ENCODE assay signal across 17 cellular contexts in the genomic region with DNA sequence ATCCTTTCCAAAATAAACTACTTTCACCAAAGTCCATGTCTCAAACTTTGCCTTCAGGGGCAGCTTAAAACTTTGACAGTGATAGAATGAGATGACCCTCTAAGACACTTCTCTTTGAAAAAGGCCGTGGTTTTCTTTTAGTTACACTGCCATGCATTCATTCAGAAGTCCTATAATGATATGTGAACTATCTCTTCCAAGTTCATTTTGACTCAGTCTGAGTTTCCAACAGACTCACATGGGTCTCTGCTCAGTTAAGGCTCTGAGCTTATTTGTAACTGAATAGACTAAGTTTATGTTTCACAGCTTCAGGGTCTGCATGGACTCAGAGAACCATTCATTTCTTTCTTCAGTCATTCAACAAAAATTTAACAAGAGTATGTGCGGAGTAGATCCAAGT.
A peak's percentile ranks its signal among the peaks of the same experiment; 100 is the strongest.
DNase-seq lines count a peak whose midpoint lies in the region; ATAC-seq and TF ChIP-seq lines count a peak whose summit lies in the region.
"Had no signal": no experiment of that assay in that cellular context is flagged by ENCODE, and none has a peak within 500 bp of the region (broad histone marks: within the 10 kb centered on the region; RNA-seq: fewer than 3 reads in every experiment).

No MANE protein-coding gene starts in this region.

- H3K27me3 Mint-ChIP-seq in activated naive CD4-positive, alpha-beta T cell treated with anti-CD3 and anti-CD28 coated beads, Interleukin-2, amount 10 ng/mL, durations not matched to agents 7 days and 5 days = no peaks in the 10 kb centered on the region
- H3K27me3 Mint-ChIP-seq in HFFc6 (ENCODE audit: insufficient read depth) (no peaks in the 10 kb centered on the region), osteocyte (ENCODE audit: unreplicated experiment) (no peaks in the 10 kb centered on the region)

- peak overlapping the region; percentile 73 for H3K27ac Mint-ChIP-seq in activated naive CD4-positive, alpha-beta T cell treated with anti-CD3 and anti-CD28 coated beads, Interleukin-2, amount 10 ng/mL, durations not matched to agents 7 days and 5 days
- H3K27ac Mint-ChIP-seq in HFFc6 (peak overlapping the region; percentile 73), osteocyte (ENCODE audit: unreplicated experiment) (peak overlapping the region; percentile 40)
- H3K27ac Mint-ChIP-seq in activated naive CD4-positive, alpha-beta T cell treated with anti-CD3 and anti-CD28 coated beads, Interleukin-2, amount 50 U/mL, for 72 hours = peak overlapping the region; percentile 50 to 91

- CTCF ChIA-PET in activated naive CD4-positive, alpha-beta T cell treated with anti-CD3 and anti-CD28 coated beads, Interleukin-2, amount 10 ng/mL, durations not matched to agents 7 days and 5 days (lab: Charles Lee) = interaction anchor here (0.5 to 2.0 kb wide), 8 partner anchors 12 to 877 kb away, joined by 3 to 10 read pairs (median 3); no protein-coding TSS in a partner anchor

- DNase-seq in activated naive CD4-positive, alpha-beta T cell treated with anti-CD3 and anti-CD28 coated beads, Interleukin-2, amount 10 ng/mL, durations not matched to agents 7 days and 5 days = no peak
- DNase-seq in activated naive CD4-positive, alpha-beta T cell (lab: John Stamatoyannopoulos, UW) = no peak
- no peak for DNase-seq in HFFc6
- no peak for DNase-seq in activated naive CD4-positive, alpha-beta T cell treated with anti-CD3 and anti-CD28 coated beads, Interleukin-2, amount 50 U/mL, for 72 hours (ENCODE audit: low spot score in 2 of 2)
- DNase-seq in osteocyte (ENCODE audit: extremely low spot score, unreplicated experiment) = no peak
- DNase-seq in NCI-H2029 treated with DMSO at 0.1 percent for 48 hours (lab: John Stamatoyannopoulos, UW) = no peak
- DNase-seq: activated CD4-positive, alpha-beta T cell treated with anti-CD3 and anti-CD28 coated beads for 1 hour; amygdala; caudate nucleus; Kasumi-1; NCI-H1092 treated with DMSO at 0.1 percent for 48 hours; NCI-H2081; NCI-H446; Peyer's patch; stimulated activated CD4-positive, alpha-beta T cell treated with anti-CD3 and anti-CD28 coated beads, Interleukin-4, amount 100 ng/mL, for 1 hour had no signal

- H3K9me3 Mint-ChIP-seq in activated naive CD4-positive, alpha-beta T cell treated with anti-CD3 and anti-CD28 coated beads, Interleukin-2, amount 10 ng/mL, durations not matched to agents 7 days and 5 days = no peaks in the 10 kb centered on the region
- H3K9me3 Mint-ChIP-seq in HFFc6 (no peaks in the 10 kb centered on the region), osteocyte (ENCODE audit: unreplicated experiment) (no peaks in the 10 kb centered on the region)
- no peaks in the 10 kb centered on the region for H3K9me3 Mint-ChIP-seq in activated naive CD4-positive, alpha-beta T cell treated with anti-CD3 and anti-CD28 coated beads, Interleukin-2, amount 50 U/mL, for 72 hours

- no peak for TF ChIP-seq CTCF in HFFc6 (IDR thresholded peaks at IDR 0.05)
- TF ChIP-seq CTCF in osteocyte (IDR thresholded peaks at IDR 0.05) = no peak

- H3K36me3 Mint-ChIP-seq in activated naive CD4-positive, alpha-beta T cell treated with anti-CD3 and anti-CD28 coated beads, Interleukin-2, amount 10 ng/mL, durations not matched to agents 7 days and 5 days = no peaks in the 10 kb centered on the region
- H3K36me3 Mint-ChIP-seq in HFFc6 (ENCODE audit: low read depth) (no peaks in the 10 kb centered on the region), osteocyte (ENCODE audit: unreplicated experiment) (no peaks in the 10 kb centered on the region)
- no peaks in the 10 kb centered on the region for H3K36me3 Mint-ChIP-seq in activated naive CD4-positive, alpha-beta T cell treated with anti-CD3 and anti-CD28 coated beads, Interleukin-2, amount 50 U/mL, for 72 hours

- peaks cover 38% of the 10 kb centered on the region for H3K4me1 Mint-ChIP-seq in activated naive CD4-positive, alpha-beta T cell treated with anti-CD3 and anti-CD28 coated beads, Interleukin-2, amount 10 ng/mL, durations not matched to agents 7 days and 5 days
- H3K4me1 Mint-ChIP-seq in HFFc6 (ENCODE audit: low read depth) (peaks cover 72% of the 10 kb centered on the region), osteocyte (ENCODE audit: unreplicated experiment) (peaks cover 19% of the 10 kb centered on the region)

- no peak overlapping the region for H3K4me3 Mint-ChIP-seq in activated naive CD4-positive, alpha-beta T cell treated with anti-CD3 and anti-CD28 coated beads, Interleukin-2, amount 10 ng/mL, durations not matched to agents 7 days and 5 days
- peak overlapping the region; percentile 50 for H3K4me3 Mint-ChIP-seq in HFFc6
- no peak overlapping the region for H3K4me3 Mint-ChIP-seq in osteocyte (ENCODE audit: unreplicated experiment)

- ATAC-seq in activated naive CD4-positive, alpha-beta T cell treated with anti-CD3 and anti-CD28 coated beads, Interleukin-2, amount 50 U/mL, for 72 hours = peak; percentile 25 to 56
- no peak for ATAC-seq in HG03139 (IDR thresholded peaks at IDR 0.05; ENCODE audit: unreplicated experiment)
- no peak for ATAC-seq in HG02884 (IDR thresholded peaks at IDR 0.05; ENCODE audit: unreplicated experiment)

Comparison
In these comparisons a context has a peak if more than half of its experiments do, and no peak if none do; other contexts are left out.
1. ATAC-seq: peak in activated naive CD4-positive, alpha-beta T cell treated with anti-CD3 and anti-CD28 coated beads, Interleukin-2, amount 50 U/mL, for 72 hours (2 of 2); none in HG03139 (single experiment) and HG02884 (single experiment).
2. Peak in every context shown above with its lines, with median percentiles within 50 percentile points of each other: H3K27ac Mint-ChIP-seq.